ENCODE assay signal across 18 cellular contexts in the genomic region with DNA sequence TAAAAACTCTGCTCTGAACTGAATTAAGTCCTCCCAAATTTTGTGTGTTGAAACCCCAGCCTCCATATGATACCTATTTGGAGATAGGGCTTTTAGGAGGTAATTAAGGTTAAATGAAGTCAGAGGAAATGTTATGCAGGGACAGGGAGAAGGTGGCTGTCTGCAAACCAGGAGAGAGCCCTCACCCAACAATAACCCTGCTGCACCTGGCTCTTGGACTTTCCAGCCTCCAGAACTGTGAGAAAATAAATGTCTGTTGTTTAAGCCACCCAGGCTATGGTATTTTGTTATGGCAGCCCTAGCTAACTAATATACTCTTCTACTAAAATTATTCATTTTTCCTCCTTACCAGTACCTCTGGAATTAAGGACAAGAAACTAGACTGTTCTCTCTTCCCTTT.
DNase-seq lines count a peak whose midpoint lies in the region; ATAC-seq and TF ChIP-seq lines count a peak whose summit lies in the region.
"Had no signal": no experiment of that assay in that cellular context is flagged by ENCODE, and none has a peak within 500 bp of the region (broad histone marks: within the 10 kb centered on the region; RNA-seq: fewer than 3 reads in every experiment).

No MANE protein-coding gene starts in this region.

- H3K9me3 ChIP-seq in heart right ventricle (no peaks in the 10 kb centered on the region), esophagus muscularis mucosa (no peaks in the 10 kb centered on the region), aorta (ENCODE audit: control insufficient read depth, low read length) (no peaks in the 10 kb centered on the region)
- H3K9me3 ChIP-seq: BLaER1 had no signal

- TF ChIP-seq CTCF in heart right ventricle (IDR thresholded peaks at IDR 0.05) = no peak
- TF ChIP-seq CTCF in esophagus muscularis mucosa (IDR thresholded peaks at IDR 0.05) = no peak
- no peak for TF ChIP-seq CTCF in progenitor cell of endocrine pancreas (IDR thresholded peaks at IDR 0.05; ENCODE audit: unreplicated experiment)
- TF ChIP-seq CTCF in GM13976 (IDR thresholded peaks at IDR 0.05; ENCODE audit: borderline replicate concordance, control extremely low read depth, extremely low read depth, insufficient read depth, missing control alignments) = no peak

- no peak for TF ChIP-seq EP300 in esophagus muscularis mucosa (IDR thresholded peaks at IDR 0.05)

- no peaks in the 10 kb centered on the region for H3K9me3 Mint-ChIP-seq in progenitor cell of endocrine pancreas (ENCODE audit: low read depth)

- H3K27me3 ChIP-seq in heart right ventricle (no peaks in the 10 kb centered on the region), esophagus muscularis mucosa (no peaks in the 10 kb centered on the region), aorta (ENCODE audit: control insufficient read depth in 1 of 2, insufficient read depth in 2 of 2, low read length in 1 of 2) (no peaks in the 10 kb centered on the region)
- H3K27me3 ChIP-seq: BLaER1 had no signal

- H3K36me3 Mint-ChIP-seq in progenitor cell of endocrine pancreas (ENCODE audit: insufficient read depth) = peaks cover 21% of the 10 kb centered on the region
- H3K36me3 Mint-ChIP-seq: CD8-positive, alpha-beta memory T cell had no signal

- DNase-seq in heart right ventricle = no peak
- DNase-seq in left ventricle myocardium superior = no peak
- DNase-seq in esophagus muscularis mucosa (ENCODE audit: extremely low spot score) = no peak
- DNase-seq in progenitor cell of endocrine pancreas (ENCODE audit: low spot score, unreplicated experiment) = no peak
- no peak for DNase-seq in aorta
- DNase-seq in activated CD8-positive, alpha-beta memory T cell treated with anti-CD3 and anti-CD28 coated beads, Interleukin-2, amount 50 U/mL, for 4 hours = no peak
- no peak for DNase-seq in GM13976 (ENCODE audit: low spot score)
- DNase-seq: 8988T; CD8-positive, alpha-beta memory T cell; GF-D8; IMR-90; MV-4-11; NCI-H1436; NCI-H524 treated with DMSO at 0.1 percent for 48 hours; OCI-M1 had no signal

- TF ChIP-seq POLR2A in esophagus muscularis mucosa (IDR thresholded peaks at IDR 0.05; ENCODE audit: low read depth) = no peak

- peaks cover 49% of the 10 kb centered on the region for H3K4me1 Mint-ChIP-seq in progenitor cell of endocrine pancreas (ENCODE audit: low read depth)
- H3K4me1 Mint-ChIP-seq: CD8-positive, alpha-beta memory T cell had no signal

- peak overlapping the region; percentile 9 for H3K4me3 Mint-ChIP-seq in progenitor cell of endocrine pancreas (ENCODE audit: low read depth)
- H3K4me3 Mint-ChIP-seq: CD8-positive, alpha-beta memory T cell had no signal

- in situ Hi-C loops in GM13976 (cut with MboI; ENCODE audit: low sequenced_read_pairs, unreplicated experiment) = no loop called here

- ATAC-seq in heart right ventricle (no peak), left ventricle myocardium superior (no peak), aorta (ENCODE audit: low FRiP score) (no peak), GM21447 (IDR thresholded peaks at IDR 0.05; ENCODE audit: unreplicated experiment) (no peak)

- no peaks in the 10 kb centered on the region for H3K27me3 Mint-ChIP-seq in progenitor cell of endocrine pancreas

- no peaks in the 10 kb centered on the region for H3K36me3 ChIP-seq in heart right ventricle
- peaks cover 0 to 7% (median 0%) of the 10 kb centered on the region in 4 donors for H3K36me3 ChIP-seq in esophagus muscularis mucosa
- no peaks in the 10 kb centered on the region for H3K36me3 ChIP-seq in aorta (ENCODE audit: control insufficient read depth in 1 of 2, insufficient read depth in 2 of 2, low read length in 1 of 2)
- H3K36me3 ChIP-seq: BLaER1 had no signal

- peak overlapping the region; percentile 94 for H3K27ac Mint-ChIP-seq in progenitor cell of endocrine pancreas

- intact Hi-C loops in heart right ventricle (cut with DNase I) (no loop called here), left ventricle myocardium superior (cut with micrococcal nuclease) (no loop called here), esophagus muscularis mucosa (cut with DNase I) (no loop called here), aorta (cut with DNase I) (no loop called here)

- peak overlapping the region in 6 of 10 donors; percentile 56 to 76 (median 74) for H3K27ac ChIP-seq in heart right ventricle
- peak overlapping the region; percentile 75 to 82 (median 79) for H3K27ac ChIP-seq in esophagus muscularis mucosa (replicated peaks in 1 of 4)
- peak overlapping the region; percentile 28 to 82 for H3K27ac ChIP-seq in aorta (ENCODE audit: low read depth in 1 of 2, low read length in 2 of 2)
- H3K27ac ChIP-seq: BLaER1, RWPE1 had no signal

- peaks cover under 1 to 67% (median 25%) of the 10 kb centered on the region in 9 donors for H3K4me1 ChIP-seq in heart right ventricle
- peaks cover 28 to 83% (median 43%) of the 10 kb centered on the region in 4 donors for H3K4me1 ChIP-seq in esophagus muscularis mucosa
- peaks cover 3 to 8% of the 10 kb centered on the region in 2 donors for H3K4me1 ChIP-seq in aorta (ENCODE audit: control insufficient read depth in 1 of 2, insufficient read depth in 2 of 2, low read length in 2 of 2)
- H3K4me1 ChIP-seq: BLaER1 had no signal

- H3K4me3 ChIP-seq in heart right ventricle = no peak overlapping the region
- H3K4me3 ChIP-seq in esophagus muscularis mucosa = no peak overlapping the region
- no peak overlapping the region for H3K4me3 ChIP-seq in aorta (ENCODE audit: low read length in 2 of 2)
- H3K4me3 ChIP-seq: BLaER1 had no signal
